ENCODE assay signal across 9 cellular contexts in the genomic region with DNA sequence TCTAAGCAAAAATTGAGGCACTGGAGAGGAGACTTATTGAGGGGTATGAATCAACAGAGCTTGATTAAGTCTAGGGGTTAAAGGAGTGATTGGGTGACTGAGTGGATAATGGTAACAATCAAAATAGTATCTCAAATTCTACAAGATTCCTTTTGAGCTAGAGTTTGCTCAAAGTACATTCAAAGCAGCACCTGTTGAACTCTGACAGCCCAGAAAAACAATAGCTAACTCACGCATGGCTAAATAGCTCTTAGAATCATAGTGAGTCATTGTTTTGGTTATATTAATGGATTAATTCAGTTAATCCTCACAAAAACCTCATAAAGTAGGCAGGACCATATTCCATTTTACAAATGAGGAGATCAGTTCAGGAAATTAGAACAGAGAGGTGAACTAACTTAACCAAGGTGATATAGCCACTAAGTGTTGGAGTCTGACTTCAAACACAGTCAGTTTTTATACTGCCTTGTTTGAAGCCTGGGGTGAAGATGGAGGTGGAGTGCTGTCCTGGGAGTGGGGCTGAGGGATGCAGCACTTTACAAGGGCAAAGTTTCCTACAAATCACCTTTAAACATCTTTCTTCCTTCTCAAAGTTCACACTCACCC. TPM values are rescaled to one million over a fixed set of nuclear protein-coding genes. Genes with fewer than 3 reads are reported as not detected.
A peak's percentile ranks its signal among the peaks of the same experiment; 100 is the strongest.
DNase-seq lines count a peak whose midpoint lies in the region; ATAC-seq and TF ChIP-seq lines count a peak whose summit lies in the region.
"Had no signal": no experiment of that assay in that cellular context is flagged by ENCODE, and none has a peak within 500 bp of the region (broad histone marks: within the 10 kb centered on the region; RNA-seq: fewer than 3 reads in every experiment).

No MANE protein-coding gene starts in this region.

- no peak for TF ChIP-seq CTCF in activated CD8-positive, alpha-beta T cell treated with anti-CD3 and anti-CD28 coated beads for 36 hours (IDR thresholded peaks at IDR 0.05)
- TF ChIP-seq CTCF in prostate gland (IDR thresholded peaks at IDR 0.05), result no peak
- no peak for TF ChIP-seq CTCF in endothelial cell (IDR thresholded peaks at IDR 0.05; ENCODE audit: unreplicated experiment)

- H3K4me3 Mint-ChIP-seq in activated naive CD4-positive, alpha-beta T cell treated with anti-CD3 and anti-CD28 coated beads for 36 hours, result peak overlapping the region; percentile 49
- H3K4me3 Mint-ChIP-seq in activated CD8-positive, alpha-beta T cell treated with anti-CD3 and anti-CD28 coated beads for 36 hours, result peak overlapping the region; percentile 65
- H3K4me3 Mint-ChIP-seq in endothelial cell (ENCODE audit: unreplicated experiment), result no peak overlapping the region
- H3K4me3 Mint-ChIP-seq: brain had no signal

- POLR2A ChIA-PET in activated CD8-positive, alpha-beta T cell treated with anti-CD3 and anti-CD28 coated beads for 36 hours (lab: Charles Lee), result interaction anchor here (1.7 kb wide), 1 partner anchor 36 kb away, joined by 9 read pairs; a partner anchor contains a TSS

- no peaks in the 10 kb centered on the region for H3K9me3 Mint-ChIP-seq in activated naive CD4-positive, alpha-beta T cell treated with anti-CD3 and anti-CD28 coated beads for 36 hours
- H3K9me3 Mint-ChIP-seq in activated CD8-positive, alpha-beta T cell treated with anti-CD3 and anti-CD28 coated beads for 36 hours, result no peaks in the 10 kb centered on the region
- H3K9me3 Mint-ChIP-seq in endothelial cell (ENCODE audit: unreplicated experiment), result no peaks in the 10 kb centered on the region
- H3K9me3 Mint-ChIP-seq: brain had no signal

- H3K9me3 ChIP-seq in prostate gland, result no peaks in the 10 kb centered on the region

- no peaks in the 10 kb centered on the region for H3K36me3 Mint-ChIP-seq in activated naive CD4-positive, alpha-beta T cell treated with anti-CD3 and anti-CD28 coated beads for 36 hours (ENCODE audit: low read depth)
- no peaks in the 10 kb centered on the region for H3K36me3 Mint-ChIP-seq in activated CD8-positive, alpha-beta T cell treated with anti-CD3 and anti-CD28 coated beads for 36 hours (ENCODE audit: low read depth)
- no peaks in the 10 kb centered on the region for H3K36me3 Mint-ChIP-seq in endothelial cell (ENCODE audit: low read depth, unreplicated experiment)
- H3K36me3 Mint-ChIP-seq: brain had no signal

- H3K4me3 ChIP-seq in prostate gland, result peak overlapping the region in 1 of 2 donors; percentile 19

- in situ Hi-C loops in KBM-7 (cut with MboI; ENCODE audit: low pct_unique_long_range_greater_than_20kb, low sequenced_read_pairs), result no loop called here

- peak overlapping the region; percentile 73 to 85 for H3K27ac ChIP-seq in prostate gland

- no peak for TF ChIP-seq POLR2A in prostate gland (IDR thresholded peaks at IDR 0.05)

- H3K27me3 ChIP-seq in prostate gland (replicated peaks; ENCODE audit: insufficient read depth), result no peaks in the 10 kb centered on the region

- intact Hi-C loops in activated naive CD4-positive, alpha-beta T cell treated with anti-CD3 and anti-CD28 coated beads for 36 hours (cut with micrococcal nuclease), result loop anchor here (1.0 to 5.0 kb wide), 3 partner anchors 36 to 93 kb away; a partner anchor contains a TSS
- intact Hi-C loops in activated CD8-positive, alpha-beta T cell treated with anti-CD3 and anti-CD28 coated beads for 36 hours (cut with micrococcal nuclease), result no loop called here
- intact Hi-C loops in prostate gland (cut with DNase I), result no loop called here

- peak overlapping the region; percentile 59 for H3K27ac Mint-ChIP-seq in activated naive CD4-positive, alpha-beta T cell treated with anti-CD3 and anti-CD28 coated beads for 36 hours
- H3K27ac Mint-ChIP-seq in activated CD8-positive, alpha-beta T cell treated with anti-CD3 and anti-CD28 coated beads for 36 hours, result peak overlapping the region; percentile 90
- no peak overlapping the region for H3K27ac Mint-ChIP-seq in endothelial cell (ENCODE audit: unreplicated experiment)
- H3K27ac Mint-ChIP-seq: brain had no signal

- H3K27me3 Mint-ChIP-seq in activated naive CD4-positive, alpha-beta T cell treated with anti-CD3 and anti-CD28 coated beads for 36 hours (ENCODE audit: low read depth), result no peaks in the 10 kb centered on the region
- no peaks in the 10 kb centered on the region for H3K27me3 Mint-ChIP-seq in activated CD8-positive, alpha-beta T cell treated with anti-CD3 and anti-CD28 coated beads for 36 hours
- H3K27me3 Mint-ChIP-seq in endothelial cell (ENCODE audit: unreplicated experiment), result no peaks in the 10 kb centered on the region

- ATAC-seq in HG03060 (IDR thresholded peaks at IDR 0.05; ENCODE audit: low read depth, unreplicated experiment), result peak; percentile 39
- ATAC-seq in activated CD8-positive, alpha-beta T cell treated with anti-CD3 and anti-CD28 coated beads for 36 hours, result peak; percentile 65

- 73% methylated on average over 1 of the region's 1 CpG for WGBS in prostate gland

- peaks cover 15% of the 10 kb centered on the region for H3K4me1 Mint-ChIP-seq in activated naive CD4-positive, alpha-beta T cell treated with anti-CD3 and anti-CD28 coated beads for 36 hours (ENCODE audit: low read depth)
- H3K4me1 Mint-ChIP-seq in activated CD8-positive, alpha-beta T cell treated with anti-CD3 and anti-CD28 coated beads for 36 hours (ENCODE audit: low read depth), result peaks cover 22% of the 10 kb centered on the region
- peaks cover 4% of the 10 kb centered on the region for H3K4me1 Mint-ChIP-seq in endothelial cell (ENCODE audit: unreplicated experiment)
- H3K4me1 Mint-ChIP-seq: brain had no signal

- H3K4me1 ChIP-seq in prostate gland (replicated peaks), result no peaks in the 10 kb centered on the region

- CTCF ChIA-PET in activated naive CD4-positive, alpha-beta T cell treated with anti-CD3 and anti-CD28 coated beads for 36 hours (lab: Charles Lee), result interaction anchor here (0.7 to 1.7 kb wide), 4 partner anchors 36 to 443 kb away, joined by 3 to 8 read pairs (median 4); a partner anchor contains a TSS
- CTCF ChIA-PET in activated CD8-positive, alpha-beta T cell treated with anti-CD3 and anti-CD28 coated beads for 36 hours (lab: Charles Lee), result interaction anchor here (0.7 to 1.9 kb wide), 5 partner anchors 23 to 101 kb away, joined by 3 to 7 read pairs (median 3); a partner anchor contains a TSS

- DNase-seq in activated naive CD4-positive, alpha-beta T cell treated with anti-CD3 and anti-CD28 coated beads for 36 hours, result no peak
- no peak for DNase-seq in activated naive CD4-positive, alpha-beta T cell treated with Interleukin-2 at 50 U/mL for 16 hours
- DNase-seq in activated CD8-positive, alpha-beta T cell treated with anti-CD3 and anti-CD28 coated beads for 36 hours, result no peak
- DNase-seq in prostate gland (ENCODE audit: low spot score) (no peak), KBM-7 (no peak), inferior parietal cortex (ENCODE audit: extremely low spot score) (no peak), endothelial cell (ENCODE audit: low spot score) (no peak)

- no peaks in the 10 kb centered on the region for H3K36me3 ChIP-seq in prostate gland

RNA-seq across cellular contexts. Expression of a gene that starts 35.9 kb away (rescaled TPM):
- total RNA-seq in activated naive CD4-positive, alpha-beta T cell treated with anti-CD3 and anti-CD28 coated beads for 36 hours, result 10 to 100 TPM; 54.1 to 55.2 TPM
- 10 to 100 TPM; 46.1 to 57.5 TPM for total RNA-seq in activated CD8-positive, alpha-beta T cell treated with anti-CD3 and anti-CD28 coated beads for 36 hours
- total RNA-seq in prostate gland (10 to 100 TPM; 63.7 to 65.1 TPM), endothelial cell (ENCODE audit: unreplicated experiment) (9.7 TPM)

RNA-seq across cellular contexts. Expression of a gene that starts 58.4 kb away (rescaled TPM):
- total RNA-seq in activated naive CD4-positive, alpha-beta T cell treated with anti-CD3 and anti-CD28 coated beads for 36 hours, result 10 to 100 TPM in 1 of 2 experiments, 1 to 10 TPM in 1; 9.9 to 10.2 TPM
- total RNA-seq in activated CD8-positive, alpha-beta T cell treated with anti-CD3 and anti-CD28 coated beads for 36 hours, result 1 to 10 TPM; 3.0 to 4.0 TPM
- 10 to 100 TPM; 16.0 to 20.6 TPM for total RNA-seq in prostate gland
- total RNA-seq in endothelial cell (ENCODE audit: unreplicated experiment), result 3.2 TPM
